Comparison of ENCODE assay signal across 1 cellular context in genomic region chr10:90917231-90917967, GRCh38.
TF ChIP-seq lines count a peak whose summit lies in the region.

No MANE protein-coding gene starts in this region.

TF ChIP-seq in IMR-90, 13 proteins besides CTCF, POLR2A, EP300 and RAD21 (continued from another document):
- TF ChIP-seq USF2 (IDR thresholded peaks at IDR 0.05; ENCODE audit: low read depth, low read length) (no peak), NFE2L2 (IDR thresholded peaks at IDR 0.05; ENCODE audit: low read depth, low read length) (no peak), RCOR1 (IDR thresholded peaks at IDR 0.05; ENCODE audit: insufficient replicate concordance, low read length) (no peak), MAFK (IDR thresholded peaks at IDR 0.05; ENCODE audit: low read depth, low read length) (no peak), MXI1 (IDR thresholded peaks at IDR 0.05; ENCODE audit: borderline replicate concordance, low read depth, low read length) (no peak), ELK1 (IDR thresholded peaks at IDR 0.05; ENCODE audit: borderline replicate concordance, low read depth, low read length) (no peak), FOS (IDR thresholded peaks at IDR 0.05; ENCODE audit: low read depth, low read length) (no peak), CHD1 (IDR thresholded peaks at IDR 0.05; ENCODE audit: low read depth, low read length) (no peak)
